Comparison of ENCODE assay signal across 1 cellular context in the genomic region with DNA sequence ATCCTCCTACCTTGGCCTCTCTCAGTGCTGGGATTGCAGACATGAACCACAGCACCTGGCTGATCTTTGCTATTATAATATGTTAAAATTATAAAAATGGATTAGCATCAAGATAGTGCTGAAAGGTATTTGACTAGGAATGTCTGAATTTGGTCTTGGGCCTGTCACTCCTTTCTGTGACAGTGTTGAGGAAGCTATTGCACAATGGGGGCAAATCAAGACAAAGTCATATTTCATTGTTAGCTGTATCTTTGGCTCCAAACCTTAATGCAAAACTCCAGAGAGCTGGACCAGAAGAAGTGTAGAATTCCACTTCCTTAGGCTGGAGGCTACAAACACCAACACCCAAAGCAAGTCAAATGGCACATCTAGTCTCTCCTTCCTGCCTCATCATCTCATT.
A peak's percentile ranks its signal among the peaks of the same experiment; 100 is the strongest.
TF ChIP-seq lines count a peak whose summit lies in the region.

No MANE protein-coding gene starts in this region.

TF ChIP-seq in K562, 482 proteins besides CTCF, POLR2A, EP300 and RAD21:
- TF ChIP-seq CEBPG (CRISPR knock-in tag; IDR thresholded peaks at IDR 0.05) (no peak), CEBPG (tag; conservative IDR thresholded peaks at IDR 0.05 in 1 of 2, IDR thresholded peaks at IDR 0.05 in 1 of 2) (0 out of 4 replicates have a peak, but pooled peaks of 1 of the 2 experiments have one; percentile 36), CEBPB (tag; IDR thresholded peaks at IDR 0.05) (peak; percentile 71), ZNF551 (CRISPR knock-in tag; IDR thresholded peaks at IDR 0.05) (no peak), NEUROD1 (IDR thresholded peaks at IDR 0.05; ENCODE audit: borderline replicate concordance, low read depth, low read length, partially characterized antibody) (no peak), HDAC1 (IDR thresholded peaks at IDR 0.05) (no peak)
